Comparison of ENCODE assay signal across 17 cellular contexts in genomic region chr7:1948377-1948796, GRCh38.
DNase-seq lines count a peak whose midpoint lies in the region; ATAC-seq and TF ChIP-seq lines count a peak whose summit lies in the region.
"Had no signal": no experiment of that assay in that cellular context is flagged by ENCODE, and none has a peak within 500 bp of the region (broad histone marks: within the 10 kb centered on the region; RNA-seq: fewer than 3 reads in every experiment).

No MANE protein-coding gene starts in this region.

- no peaks in the 10 kb centered on the region for H3K79me2 ChIP-seq in OCI-LY7 (ENCODE audit: insufficient read depth, low read depth, low read length)

- H3K36me3 Mint-ChIP-seq in dendritic cell treated with granulocyte-macrophage colony-stimulating factor and Interleukin-4, amounts not matched to agents 40 ng/mL and 50 ng/mL, for 4 days (ENCODE audit: low read depth) = peaks cover 55% of the 10 kb centered on the region

- no peak for TF ChIP-seq CTCF in OCI-LY7 (conservative IDR thresholded peaks at IDR 0.05; ENCODE audit: low read length)

- no peak overlapping the region for H3K27ac ChIP-seq in OCI-LY7 (ENCODE audit: low read depth, low read length, poor library complexity, severe bottlenecking)
- H3K27ac ChIP-seq: RWPE1 had no signal

- H3K4me3 ChIP-seq in OCI-LY7 (ENCODE audit: low read depth, low read length, poor library complexity, severe bottlenecking) = no peak overlapping the region

- no peaks in the 10 kb centered on the region for H3K27me3 Mint-ChIP-seq in dendritic cell treated with granulocyte-macrophage colony-stimulating factor and Interleukin-4, amounts not matched to agents 40 ng/mL and 50 ng/mL, for 4 days
- H3K27me3 Mint-ChIP-seq: CD4-positive, alpha-beta T cell had no signal

- no peaks in the 10 kb centered on the region for H4K20me1 ChIP-seq in OCI-LY7 (ENCODE audit: insufficient read depth, low read length)

- H3K36me3 ChIP-seq in OCI-LY7 (ENCODE audit: insufficient read depth, low read length) = no peaks in the 10 kb centered on the region

- H3K4me2 ChIP-seq in OCI-LY7 (ENCODE audit: low read length) = no peak overlapping the region

- POLR2A ChIA-PET in OCI-LY7 (lab: Charles Lee) = no interaction called here

- no peaks in the 10 kb centered on the region for H3K4me1 ChIP-seq in OCI-LY7 (ENCODE audit: insufficient read depth, low read length, poor library complexity, severe bottlenecking)

- H3K27ac Mint-ChIP-seq in dendritic cell treated with granulocyte-macrophage colony-stimulating factor and Interleukin-4, amounts not matched to agents 40 ng/mL and 50 ng/mL, for 4 days = peak overlapping the region; percentile 77
- H3K27ac Mint-ChIP-seq: CD4-positive, alpha-beta T cell had no signal

- H2AFZ ChIP-seq in OCI-LY7 (ENCODE audit: low read length) = no peak overlapping the region

- no peak overlapping the region for H3K4me3 Mint-ChIP-seq in dendritic cell treated with granulocyte-macrophage colony-stimulating factor and Interleukin-4, amounts not matched to agents 40 ng/mL and 50 ng/mL, for 4 days
- H3K4me3 Mint-ChIP-seq: CD4-positive, alpha-beta T cell had no signal

- no peaks in the 10 kb centered on the region for H3K9me2 ChIP-seq in OCI-LY7 (ENCODE audit: insufficient read depth, low read length)

- CTCF ChIA-PET in OCI-LY7 (lab: Charles Lee; ENCODE audit: unreplicated experiment) = no interaction called here

- H3K9me3 ChIP-seq in OCI-LY7 (ENCODE audit: low read length) = no peaks in the 10 kb centered on the region

- DNase-seq in HUDEP-2 (lab: John Stamatoyannopoulos, UW; ENCODE audit: unreplicated experiment in 76 of 76) (peak in 50 of 76 experiments; percentile 5 to 71 (median 37)), left ventricle myocardium superior (peak; percentile 20), posterior vena cava (ENCODE audit: low spot score) (peak; percentile 80), OCI-LY7 (ENCODE audit: low spot score) (no peak)
- DNase-seq: Calu3, NCI-H1417 treated with DMSO at 0.1 percent for 48 hours, NCI-H1930, NCI-H2171 treated with DMSO at 0.1 percent for 48 hours, NCI-H446 treated with DMSO at 0.1 percent for 48 hours, NCI-H748 treated with DMSO at 0.1 percent for 48 hours, PC-3 had no signal

- H3K4me1 Mint-ChIP-seq in dendritic cell treated with granulocyte-macrophage colony-stimulating factor and Interleukin-4, amounts not matched to agents 40 ng/mL and 50 ng/mL, for 4 days (ENCODE audit: low read depth) = peaks cover 79% of the 10 kb centered on the region

- ATAC-seq in left ventricle myocardium superior (no peak), GM19467 (IDR thresholded peaks at IDR 0.05; ENCODE audit: unreplicated experiment) (no peak), GM18909 (IDR thresholded peaks at IDR 0.05; ENCODE audit: poor library complexity, unreplicated experiment) (no peak)
- ATAC-seq: HCT116, PC-3 had no signal

- H3K9me3 Mint-ChIP-seq in dendritic cell treated with granulocyte-macrophage colony-stimulating factor and Interleukin-4, amounts not matched to agents 40 ng/mL and 50 ng/mL, for 4 days = no peaks in the 10 kb centered on the region
- H3K9me3 Mint-ChIP-seq: CD4-positive, alpha-beta T cell had no signal

- BruUV-seq in OCI-LY7 (replicated peaks; lab: Mats Ljungman, UMichigan) = no TSS peak

- intact Hi-C loops in dendritic cell treated with granulocyte-macrophage colony-stimulating factor and Interleukin-4, amounts not matched to agents 40 ng/mL and 50 ng/mL, for 4 days (cut with micrococcal nuclease) = no loop called here
- intact Hi-C loops in left ventricle myocardium superior (cut with micrococcal nuclease) (no loop called here), posterior vena cava (cut with DNase I) (no loop called here), OCI-LY7 (cut with micrococcal nuclease; ENCODE audit: unreplicated experiment) (no loop called here)
